ENCODE assay signal across 28 cellular contexts in the genomic region with DNA sequence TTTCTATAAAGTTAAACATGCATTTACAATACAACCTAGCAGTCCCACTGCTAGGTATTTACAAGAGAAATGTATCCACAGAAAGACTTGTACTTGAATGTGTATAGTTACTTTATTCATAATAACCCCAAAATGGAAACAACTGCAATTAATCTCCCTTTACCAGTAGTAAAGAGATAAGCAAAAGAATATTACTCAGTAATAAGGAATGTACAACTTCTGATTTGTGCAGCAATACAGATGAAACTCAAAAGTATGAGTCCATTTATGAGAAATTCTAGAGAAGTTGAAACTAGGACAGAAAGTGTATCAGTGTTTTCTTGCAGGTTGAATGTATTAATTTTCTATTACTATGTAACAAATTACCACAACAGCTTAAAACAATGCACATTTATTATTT. TPM values are rescaled to one million over a fixed set of nuclear protein-coding genes. Genes with fewer than 3 reads are reported as not detected.
DNase-seq lines count a peak whose midpoint lies in the region; TF ChIP-seq lines count a peak whose summit lies in the region.
"Had no signal": no experiment of that assay in that cellular context is flagged by ENCODE, and none has a peak within 500 bp of the region (broad histone marks: within the 10 kb centered on the region; RNA-seq: fewer than 3 reads in every experiment).

No MANE protein-coding gene starts in this region.

- TF ChIP-seq CTCF in HFFc6 (IDR thresholded peaks at IDR 0.05): no peak
- TF ChIP-seq CTCF in fibroblast of villous mesenchyme (IDR thresholded peaks at IDR 0.05; ENCODE audit: insufficient read depth, low read depth, low read length): no peak

- H3K4me1 Mint-ChIP-seq in HFFc6 (ENCODE audit: low read depth): peaks cover 73% of the 10 kb centered on the region
- H3K4me1 Mint-ChIP-seq: activated CD4-positive, alpha-beta memory T cell treated with anti-CD3 and anti-CD28 coated beads, Interleukin-2, amount 10 ng/mL, durations not matched to agents 7 days and 5 days had no signal

- DNase-seq in EH (ENCODE audit: low read depth): peak; percentile 59
- DNase-seq in HFFc6: no peak
- peak; percentile 74 for DNase-seq in amniotic epithelial cell (ENCODE audit: low read depth)
- DNase-seq in fibroblast of villous mesenchyme (ENCODE audit: low read depth): peak; percentile 48
- DNase-seq in NK-92 (lab: John Stamatoyannopoulos, UW; ENCODE audit: unreplicated experiment): no peak
- DNase-seq in stimulated activated CD4-positive, alpha-beta T cell treated with anti-CD3 and anti-CD28 coated beads, Interleukin-4, amount 100 ng/mL, for 4 hours: no peak
- no peak for DNase-seq in GM19240 (ENCODE audit: insufficient read length, low spot score)
- no peak for DNase-seq in stimulated activated naive CD4-positive, alpha-beta T cell (lab: John Stamatoyannopoulos, UW)
- DNase-seq: activated CD4-positive, alpha-beta memory T cell treated with anti-CD3 and anti-CD28 coated beads, Interleukin-2, amount 10 ng/mL, durations not matched to agents 7 days and 5 days; activated CD4-positive, CD25-positive, alpha-beta regulatory T cell treated with anti-CD3 and anti-CD28 coated beads, Interleukin-2, amount 50 U/mL, for 72 hours; activated gamma-delta T cell; activated naive CD8-positive, alpha-beta T cell treated with anti-CD3 and anti-CD28 coated beads, Interleukin-2, amount 10 ng/mL, durations not matched to agents 7 days and 5 days; dorsolateral prefrontal cortex; GOT3; immature natural killer cell; left colon; mucosa of descending colon; MV-4-11; natural killer cell; NCI-H1436 treated with DMSO at 0.1 percent for 48 hours; NCI-H2081 treated with DMSO at 0.1 percent for 48 hours; NCI-H2227 treated with DMSO at 0.1 percent for 48 hours; occipital lobe; sigmoid colon; stimulated activated CD4-positive, alpha-beta T cell treated with anti-CD3 and anti-CD28 coated beads, Interleukin-4, amount 100 ng/mL, for 24 hours; T-helper 2 cell; trophoblast cell had no signal

- H3K9me3 Mint-ChIP-seq in HFFc6: no peaks in the 10 kb centered on the region
- H3K9me3 Mint-ChIP-seq: immature natural killer cell, natural killer cell had no signal

- peaks cover 69% of the 10 kb centered on the region for H3K36me3 Mint-ChIP-seq in HFFc6 (ENCODE audit: low read depth)
- H3K36me3 Mint-ChIP-seq: natural killer cell had no signal

- H3K27ac Mint-ChIP-seq in HFFc6: peak overlapping the region; percentile 67
- H3K27ac Mint-ChIP-seq: activated CD4-positive, alpha-beta memory T cell treated with anti-CD3 and anti-CD28 coated beads, Interleukin-2, amount 10 ng/mL, durations not matched to agents 7 days and 5 days; activated naive CD8-positive, alpha-beta T cell treated with anti-CD3 and anti-CD28 coated beads, Interleukin-2, amount 10 ng/mL, durations not matched to agents 7 days and 5 days; immature natural killer cell; natural killer cell had no signal

- peaks cover 20% of the 10 kb centered on the region for H3K27me3 Mint-ChIP-seq in HFFc6 (ENCODE audit: insufficient read depth)
- H3K27me3 Mint-ChIP-seq: activated CD4-positive, alpha-beta memory T cell treated with anti-CD3 and anti-CD28 coated beads, Interleukin-2, amount 10 ng/mL, durations not matched to agents 7 days and 5 days; activated naive CD8-positive, alpha-beta T cell treated with anti-CD3 and anti-CD28 coated beads, Interleukin-2, amount 10 ng/mL, durations not matched to agents 7 days and 5 days had no signal

- no peak overlapping the region for H3K4me3 ChIP-seq in fibroblast of villous mesenchyme (ENCODE audit: low read depth, low read length)
- H3K4me3 ChIP-seq: BLaER1 treated with 17β-estradiol and CSF1 and Interleukin-3, amounts not matched to agents 10 nM and 100 nM; dorsolateral prefrontal cortex; mucosa of descending colon; sigmoid colon had no signal

- peak overlapping the region; percentile 30; the same call in 1 of the 2 replicates for H3K4me3 Mint-ChIP-seq in HFFc6
- H3K4me3 Mint-ChIP-seq: activated CD4-positive, alpha-beta memory T cell treated with anti-CD3 and anti-CD28 coated beads, Interleukin-2, amount 10 ng/mL, durations not matched to agents 7 days and 5 days; activated naive CD8-positive, alpha-beta T cell treated with anti-CD3 and anti-CD28 coated beads, Interleukin-2, amount 10 ng/mL, durations not matched to agents 7 days and 5 days; immature natural killer cell; natural killer cell had no signal

RNA-seq across cellular contexts. Expression of a gene that starts 15.2 kb away (rescaled TPM):
- total RNA-seq in HFFc6 (2021; fragmentation: NEBNext Ultra II Directional; extraction: Animal tissue kit (Norgen Biotek cat#: 25700)): 100 to 1,000 TPM; 113 to 187 (median 120) TPM
- 72.2 and 148 TPM in 2 replicates for total RNA-seq in fibroblast of villous mesenchyme

Comparison
In these comparisons a context has a peak if more than half of its experiments do, and no peak if none do; other contexts are left out.
1. DNase-seq: peak in EH (single experiment), amniotic epithelial cell (single experiment) and fibroblast of villous mesenchyme (single experiment); none in HFFc6 (single experiment), NK-92 (single experiment), stimulated activated CD4-positive, alpha-beta T cell treated with anti-CD3 and anti-CD28 coated beads, Interleukin-4, amount 100 ng/mL, for 4 hours (0 of 2), GM19240 (single experiment) and stimulated activated naive CD4-positive, alpha-beta T cell (0 of 6).